ENCODE assay signal across 8 cellular contexts in the genomic region with DNA sequence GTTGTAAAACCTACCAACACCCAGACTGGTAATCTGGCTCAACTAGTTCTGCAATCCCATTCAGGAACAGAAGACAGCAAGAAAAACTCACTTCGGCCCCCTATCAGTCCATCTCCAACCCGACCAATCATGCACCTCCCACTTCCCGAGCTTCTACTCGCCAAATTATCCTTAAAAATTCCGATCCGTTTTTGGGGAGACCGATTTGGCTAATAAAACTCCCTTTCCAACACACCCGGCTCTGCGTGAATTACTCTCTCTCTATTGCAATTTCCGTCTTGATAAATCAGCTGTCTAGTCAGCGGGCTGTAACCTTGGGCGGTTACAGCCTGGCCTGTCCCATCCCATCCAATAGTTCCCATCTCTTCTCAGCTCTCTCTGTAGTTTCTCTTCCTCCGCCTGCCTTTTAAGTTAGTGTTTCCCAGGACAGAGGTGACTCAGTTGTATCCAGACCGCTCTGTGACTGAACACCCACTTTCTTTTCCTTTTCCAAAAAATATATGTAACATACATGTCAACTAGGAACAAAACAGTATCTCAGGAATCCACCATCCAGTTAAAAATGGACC. TPM values are rescaled to one million over a fixed set of nuclear protein-coding genes. Genes with fewer than 3 reads are reported as not detected.
DNase-seq lines count a peak whose midpoint lies in the region; ATAC-seq, FAIRE-seq and TF ChIP-seq lines count a peak whose summit lies in the region.

No MANE protein-coding gene starts in this region.

- H3K9me1 ChIP-seq in K562 (ENCODE audit: control insufficient read depth, insufficient read depth, low read length): no peaks in the 10 kb centered on the region

- DNase-seq in activated T-cell treated with anti-CD3 and anti-CD28 coated beads, Interleukin-2, amount 50 U/mL, for 24 hours: no peak
- DNase-seq in activated T-cell treated with anti-CD3 and anti-CD28 coated beads, Interleukin-2, amount 50 U/mL, for 1 hour: no peak
- DNase-seq in NOMO-1 treated with DMSO at 0.1 percent for 48 hours (lab: John Stamatoyannopoulos, UW; ENCODE audit: unreplicated experiment) (peak; percentile 84), K562 (ENCODE audit: extremely low read depth in 1 of 4, low spot score in 3 of 4) (peak in 3 of 4 experiments; percentile 24 to 51 (median 35)), cortex of kidney (lab: John Stamatoyannopoulos, UW) (no peak)

- peak overlapping the region; percentile 74 for H3K4me3 ChIP-seq in K562
- peak overlapping the region; percentile 100 for H3K4me3 ChIP-seq in iPS-15b (ENCODE audit: low read depth, low read length)
- H3K4me3 ChIP-seq in skin epidermis: peak overlapping the region; percentile 56 to 79 (median 66)

- H3K9ac ChIP-seq in K562 (ENCODE audit: insufficient read depth in 1 of 2, low read depth in 2 of 2, low read length in 2 of 2) (peak overlapping the region; percentile 88 to 98; a peak in 3 of 4 replicates), iPS-15b (ENCODE audit: low read depth, low read length) (peak overlapping the region; percentile 97)

- H3K79me2 ChIP-seq in K562 (ENCODE audit: control insufficient read depth, insufficient read depth, low read length): peaks cover 54% of the 10 kb centered on the region

- H3K27me3 Mint-ChIP-seq in activated T-cell treated with anti-CD3 and anti-CD28 coated beads, Interleukin-2, amount 50 U/mL, for 24 hours: no peaks in the 10 kb centered on the region

- WGBS in K562 (ENCODE audit: insufficient coverage, low coverage, missing lambda C conversion rate): 0% methylated on average over 14 of the region's 14 CpGs

- TF ChIP-seq CTCF in K562 (IDR thresholded peaks at IDR 0.05 in 2 of 3, conservative IDR thresholded peaks at IDR 0.05 in 1 of 3; ENCODE audit: insufficient read depth in 2 of 3, low read depth in 1 of 3, low read length in 3 of 3): no peak

- in situ Hi-C loops in K562 (cut with MboI): no loop called here

- no peak for TF ChIP-seq POLR2A in K562 (conservative IDR thresholded peaks at IDR 0.05)

- CTCF ChIA-PET in K562 (lab: Yijun Ruan, JAX; ENCODE audit: low intra/inter-chr PET ratio): no interaction called here

- ATAC-seq in HG02798 (IDR thresholded peaks at IDR 0.05; ENCODE audit: poor library complexity, unreplicated experiment) (peak; percentile 5), K562 (peak; percentile 64)

- intact Hi-C loops in K562 (cut with micrococcal nuclease): loop anchor here (5.0 kb wide), 1 partner anchor 139 kb away; no protein-coding TSS in a partner anchor

- H3K4me2 ChIP-seq in K562 (ENCODE audit: insufficient read depth, low read length): peak overlapping the region; percentile 95

- H3K4me1 ChIP-seq in K562 (replicated peaks in 1 of 2; ENCODE audit: control insufficient read depth in 2 of 2, insufficient read depth in 2 of 2, low read length in 2 of 2): peaks cover 6 to 12% of the 10 kb centered on the region in 2 experiments; a peak in 3 of 5 replicates
- no peaks in the 10 kb centered on the region for H3K4me1 ChIP-seq in iPS-15b (ENCODE audit: control insufficient read depth, insufficient read depth, low read length)

- no peaks in the 10 kb centered on the region for H4K20me1 ChIP-seq in K562 (replicated peaks; ENCODE audit: control insufficient read depth, insufficient read depth, low read length)

- H3K27me3 ChIP-seq in K562 (ENCODE audit: control insufficient read depth in 2 of 2, insufficient read depth in 2 of 2, low read length in 2 of 2) (no peaks in the 10 kb centered on the region), iPS-15b (ENCODE audit: control insufficient read depth, insufficient read depth, low read length) (peaks cover 4% of the 10 kb centered on the region)

- TF ChIP-seq EP300 in K562 (IDR thresholded peaks at IDR 0.05; ENCODE audit: low read length): no peak

- peaks cover 66% of the 10 kb centered on the region for H3K4me1 Mint-ChIP-seq in activated T-cell treated with anti-CD3 and anti-CD28 coated beads, Interleukin-2, amount 50 U/mL, for 24 hours (ENCODE audit: low read depth)

- peak overlapping the region; percentile 98 for H3K27ac ChIP-seq in K562 (ENCODE audit: extremely low read depth, low read depth, low read length)
- H3K27ac ChIP-seq in skin epidermis: peak overlapping the region; percentile 71 to 99 (median 94)

- peak overlapping the region; percentile 80 for H2AFZ ChIP-seq in K562 (ENCODE audit: low read depth, low read length)

- TSS peak; percentile 92 for BruUV-seq in K562 (replicated peaks; lab: Mats Ljungman, UMichigan)

- POLR2A ChIA-PET in K562 (lab: Yijun Ruan, JAX): interaction anchor here (0.5 to 2.0 kb wide), 6 partner anchors 8 to 84 kb away, joined by 3 to 8 read pairs (median 4); no protein-coding TSS in a partner anchor

- FAIRE-seq in K562 (lab: Jason Lieb, UNC): peak; percentile 68

- H3K36me3 ChIP-seq in K562 (ENCODE audit: control insufficient read depth, insufficient read depth, low read length) (peaks cover 28% of the 10 kb centered on the region; the same call in 2 of the 3 replicates), iPS-15b (ENCODE audit: control insufficient read depth, insufficient read depth, low read length) (no peaks in the 10 kb centered on the region)

- H3K4me3 Mint-ChIP-seq in activated T-cell treated with anti-CD3 and anti-CD28 coated beads, Interleukin-2, amount 50 U/mL, for 24 hours: peak overlapping the region; percentile 90

- H3K27ac Mint-ChIP-seq in activated T-cell treated with anti-CD3 and anti-CD28 coated beads, Interleukin-2, amount 50 U/mL, for 24 hours: peak overlapping the region; percentile 98

- TF ChIP-seq RAD21 in K562 (CRISPR knock-in tag; conservative IDR thresholded peaks at IDR 0.05 in 1 of 2, IDR thresholded peaks at IDR 0.05 in 1 of 2): no peak

- no peaks in the 10 kb centered on the region for H3K9me3 ChIP-seq in K562 (replicated peaks; ENCODE audit: control insufficient read depth, insufficient read depth, low read depth, low read length)
- H3K9me3 ChIP-seq in iPS-15b (ENCODE audit: control insufficient read depth, insufficient read depth, low read length): no peaks in the 10 kb centered on the region

- peaks cover 59% of the 10 kb centered on the region for H3K36me3 Mint-ChIP-seq in activated T-cell treated with anti-CD3 and anti-CD28 coated beads, Interleukin-2, amount 50 U/mL, for 24 hours (ENCODE audit: low read depth)

- H3K9me3 Mint-ChIP-seq in activated T-cell treated with anti-CD3 and anti-CD28 coated beads, Interleukin-2, amount 50 U/mL, for 24 hours: no peaks in the 10 kb centered on the region

TF ChIP-seq in K562, 482 proteins besides CTCF, POLR2A, EP300 and RAD21 (continues in another document):
- TF ChIP-seq ZFPM2 (CRISPR knock-in tag; IDR thresholded peaks at IDR 0.05) (no peak), PHF20 (IDR thresholded peaks at IDR 0.05; ENCODE audit: partially characterized antibody) (no peak), TEAD4 (IDR thresholded peaks at IDR 0.05; ENCODE audit: low read length) (no peak), TEAD4 (CRISPR knock-in tag; IDR thresholded peaks at IDR 0.05; ENCODE audit: borderline replicate concordance) (no peak)
- TF ChIP-seq, protein P1, sequence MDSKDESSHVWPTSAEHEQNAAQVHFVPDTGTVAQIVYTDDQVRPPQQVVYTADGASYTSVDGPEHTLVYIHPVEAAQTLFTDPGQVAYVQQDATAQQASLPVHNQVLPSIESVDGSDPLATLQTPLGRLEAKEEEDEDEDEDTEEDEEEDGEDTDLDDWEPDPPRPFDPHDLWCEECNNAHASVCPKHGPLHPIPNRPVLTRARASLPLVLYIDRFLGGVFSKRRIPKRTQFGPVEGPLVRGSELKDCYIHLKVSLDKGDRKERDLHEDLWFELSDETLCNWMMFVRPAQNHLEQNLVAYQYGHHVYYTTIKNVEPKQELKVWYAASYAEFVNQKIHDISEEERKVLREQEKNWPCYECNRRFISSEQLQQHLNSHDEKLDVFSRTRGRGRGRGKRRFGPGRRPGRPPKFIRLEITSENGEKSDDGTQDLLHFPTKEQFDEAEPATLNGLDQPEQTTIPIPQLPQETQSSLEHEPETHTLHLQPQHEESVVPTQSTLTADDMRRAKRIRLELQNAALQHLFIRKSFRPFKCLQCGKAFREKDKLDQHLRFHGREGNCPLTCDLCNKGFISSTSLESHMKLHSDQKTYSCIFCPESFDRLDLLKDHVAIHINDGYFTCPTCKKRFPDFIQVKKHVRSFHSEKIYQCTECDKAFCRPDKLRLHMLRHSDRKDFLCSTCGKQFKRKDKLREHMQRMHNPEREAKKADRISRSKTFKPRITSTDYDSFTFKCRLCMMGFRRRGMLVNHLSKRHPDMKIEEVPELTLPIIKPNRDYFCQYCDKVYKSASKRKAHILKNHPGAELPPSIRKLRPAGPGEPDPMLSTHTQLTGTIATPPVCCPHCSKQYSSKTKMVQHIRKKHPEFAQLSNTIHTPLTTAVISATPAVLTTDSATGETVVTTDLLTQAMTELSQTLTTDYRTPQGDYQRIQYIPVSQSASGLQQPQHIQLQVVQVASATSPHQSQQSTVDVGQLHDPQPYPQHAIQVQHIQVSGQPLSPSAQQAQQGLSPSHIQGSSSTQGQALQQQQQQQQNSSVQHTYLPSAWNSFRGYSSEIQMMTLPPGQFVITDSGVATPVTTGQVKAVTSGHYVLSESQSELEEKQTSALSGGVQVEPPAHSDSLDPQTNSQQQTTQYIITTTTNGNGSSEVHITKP (IDR thresholded peaks at IDR 0.05; ENCODE audit: partially characterized antibody): peak; percentile 10

RNA-seq across cellular contexts. Expression of a gene that starts 0.8 kb away (rescaled TPM):
- 67.4 and 149 TPM in 2 replicates for total RNA-seq in K562 (2011; cell fraction: chromatin; rRNA removed; ENCODE audit: low replicate concordance)
- total RNA-seq in K562 (2011; cell fraction: nucleolus; rRNA removed): 104 and 107 TPM in 2 replicates
- total RNA-seq in K562 (2011; cell fraction: nucleoplasm; rRNA removed): 71.4 and 73.7 TPM in 2 replicates
- 30.1 and 31.2 TPM in 2 replicates for total RNA-seq in K562 (2014; rRNA removed)
- total RNA-seq in K562 (2014; rRNA removed; fragmentation: Illumina TruSeq; extraction: Trizol): 16.1 and 17.5 TPM in 2 replicates
- total RNA-seq in K562 (2015; rRNA removed; fragmentation: Illumina TruSeq; extraction: Trizol): 22.5 and 22.8 TPM in 2 replicates
- 30.3 and 32.6 TPM in 2 replicates for total RNA-seq in K562 (2021)
- 18.1 and 21.3 TPM in 2 replicates for polyA plus RNA-seq in K562 (2011; rRNA removed)
- polyA plus RNA-seq in K562 (2011; cell fraction: cytosol; rRNA removed): 18.4 and 28.1 TPM in 2 replicates
- 56.6 and 83.3 TPM in 2 replicates for polyA plus RNA-seq in K562 (2011; cell fraction: nucleus; rRNA removed)
- polyA plus RNA-seq in K562 (2012): 20.0 and 24.2 TPM in 2 replicates
- polyA plus RNA-seq in K562 (2014; fragmentation: Illumina TruSeq; extraction: Trizol): 25.8 and 27.3 TPM in 2 replicates
- polyA plus RNA-seq in K562 (2014; fragmentation: Nextera tagmentation; extraction: Ambion mirVana): 10 to 100 TPM; 10.2 to 11.2 TPM
- polyA plus RNA-seq in K562 (2014; rRNA removed): 28.1 and 30.2 TPM in 2 replicates
- 20.4 and 22.3 TPM in 2 replicates for polyA minus RNA-seq in K562 (2011; rRNA and poly(A)+ RNA removed)
- polyA minus RNA-seq in K562 (2011; cell fraction: cytosol; rRNA and poly(A)+ RNA removed): 12.1 and 14.0 TPM in 2 replicates
- polyA minus RNA-seq in K562 (2011; cell fraction: nucleus; rRNA and poly(A)+ RNA removed): 48.0 and 48.9 TPM in 2 replicates

Comparison
In these comparisons a context has a peak if more than half of its experiments do, and no peak if none do; other contexts are left out.
1. DNase-seq: peak in NOMO-1 treated with DMSO at 0.1 percent for 48 hours (single experiment) and K562 (3 of 4); none in activated T-cell treated with anti-CD3 and anti-CD28 coated beads, Interleukin-2, amount 50 U/mL, for 24 hours (single experiment), activated T-cell treated with anti-CD3 and anti-CD28 coated beads, Interleukin-2, amount 50 U/mL, for 1 hour (single experiment) and cortex of kidney (single experiment).
2. Peak in every context shown above with its lines, with median percentiles within 50 percentile points of each other: H3K4me3 ChIP-seq.